In genomic region chr15:62610499-62610898, GRCh38 we compare ENCODE assay signal across 12 cellular contexts.
"Had no signal": no experiment of that assay in that cellular context is flagged by ENCODE, and none has a peak within 500 bp of the region (broad histone marks: within the 10 kb centered on the region; RNA-seq: fewer than 3 reads in every experiment).

No MANE protein-coding gene starts in this region.

- H3K4me2 ChIP-seq: smooth muscle cell had no signal

- ATAC-seq: natural killer cell had no signal

- H3K36me3 ChIP-seq: colonic mucosa, transverse colon had no signal

- DNase-seq: colonic mucosa; dermis blood vessel endothelial cell; erythroblast; immature natural killer cell; mammary epithelial cell; natural killer cell; posterior cingulate gyrus; stimulated activated CD4-positive, alpha-beta T cell treated with anti-CD3 and anti-CD28 coated beads, Interleukin-2, amount 100 ng/mL, for 48 hours; testis; transverse colon had no signal

- H3K9me3 ChIP-seq: colonic mucosa, testis, transverse colon had no signal

- H3K27ac ChIP-seq: colonic mucosa, foreskin keratinocyte, testis, transverse colon had no signal

- H3K4me1 ChIP-seq: colonic mucosa, testis had no signal

- H3K27me3 ChIP-seq: colonic mucosa, foreskin keratinocyte, testis, transverse colon had no signal

- H3K4me3 ChIP-seq: colonic mucosa, smooth muscle cell, testis, transverse colon had no signal
